9 cellular contexts compared by ENCODE assay signal in the genomic region with DNA sequence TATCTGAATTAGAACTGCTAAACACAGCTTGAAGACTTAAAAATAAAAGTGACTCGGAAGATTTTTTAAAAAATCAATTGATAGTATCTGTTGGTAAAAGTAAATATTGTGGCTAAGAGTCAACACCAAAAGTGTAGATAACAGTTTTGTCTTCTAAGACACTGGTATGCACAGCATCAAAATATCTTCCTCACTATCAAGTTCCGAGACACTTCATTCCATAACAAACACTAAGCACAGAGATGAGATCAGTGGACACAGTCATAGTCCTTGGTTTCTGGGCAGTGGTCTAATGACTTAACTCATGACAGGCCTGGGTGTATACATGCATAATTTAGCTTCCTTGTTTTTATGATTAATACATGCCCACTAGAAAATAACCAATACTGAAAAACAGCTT.
DNase-seq lines count a peak whose midpoint lies in the region; ATAC-seq and TF ChIP-seq lines count a peak whose summit lies in the region.
"Had no signal": no experiment of that assay in that cellular context is flagged by ENCODE, and none has a peak within 500 bp of the region (broad histone marks: within the 10 kb centered on the region; RNA-seq: fewer than 3 reads in every experiment).

No MANE protein-coding gene starts in this region.

- peaks cover 14% of the 10 kb centered on the region for H3K4me1 Mint-ChIP-seq in activated B cell treated with CpG ODN at 0.5 μM for 24 hours

- H3K4me1 ChIP-seq in HEK293 (ENCODE audit: control insufficient read depth, insufficient read depth, low read length) (no peaks in the 10 kb centered on the region), skeletal muscle satellite cell (ENCODE audit: control insufficient read depth, insufficient read depth, low read length) (peaks cover 13% of the 10 kb centered on the region)

- H3K4me3 ChIP-seq in HEK293 (ENCODE audit: low read depth, low read length) (no peak overlapping the region), foreskin fibroblast (ENCODE audit: low read depth in 1 of 2, low read length in 2 of 2) (peak overlapping the region; percentile 5 to 34), skeletal muscle satellite cell (ENCODE audit: low read length) (peak overlapping the region; percentile 58)

- no peaks in the 10 kb centered on the region for H3K9me3 Mint-ChIP-seq in activated B cell treated with CpG ODN at 0.5 μM for 24 hours

- H3K27me3 Mint-ChIP-seq in activated B cell treated with CpG ODN at 0.5 μM for 24 hours: no peaks in the 10 kb centered on the region

- intact Hi-C loops in activated B cell treated with CpG ODN at 0.5 μM for 24 hours (cut with micrococcal nuclease): no loop called here

- H3K27ac ChIP-seq in HEK293 (ENCODE audit: extremely low read depth, low read depth, low read length): no peak overlapping the region

- H3K4me2 ChIP-seq in skeletal muscle satellite cell (ENCODE audit: low read length): peak overlapping the region; percentile 69

- no peaks in the 10 kb centered on the region for H3K36me3 Mint-ChIP-seq in activated B cell treated with CpG ODN at 0.5 μM for 24 hours (ENCODE audit: low read depth)

- TF ChIP-seq CTCF in HEK293 (tag by site-specific recombination; IDR thresholded peaks at IDR 0.05) (no peak), activated B cell treated with CpG ODN at 0.5 μM for 24 hours (IDR thresholded peaks at IDR 0.05) (no peak), foreskin fibroblast (IDR thresholded peaks at IDR 0.05; ENCODE audit: low read depth, low read length) (no peak)

- H3K27me3 ChIP-seq in skeletal muscle satellite cell (ENCODE audit: control insufficient read depth, insufficient read depth, low read length): no peaks in the 10 kb centered on the region

- CTCF ChIA-PET in HEK293 (lab: Yijun Ruan, JAX) (interaction anchor here (0.9 to 1.0 kb wide), 2 partner anchors 17 to 63 kb away, joined by 3 to 5 read pairs; partner anchors contain the start of gene PXYLP1), activated B cell treated with CpG ODN at 0.5 μM for 24 hours (lab: Charles Lee) (interaction anchor here (0.6 to 1.0 kb wide), 2 partner anchors 9 to 64 kb away, joined by 3 to 4 read pairs; partner anchors contain the start of gene PXYLP1)

- peak overlapping the region; percentile 71 for H3K4me3 Mint-ChIP-seq in activated B cell treated with CpG ODN at 0.5 μM for 24 hours

- H3K36me3 ChIP-seq in HEK293 (ENCODE audit: control insufficient read depth in 2 of 2, insufficient read depth in 1 of 2, low read length in 2 of 2) (peaks cover 0 to 24% of the 10 kb centered on the region in 2 experiments; a peak in 1 of 3 replicates), skeletal muscle satellite cell (ENCODE audit: insufficient read depth, low read length) (no peaks in the 10 kb centered on the region)

- POLR2A ChIA-PET in HEK293 (lab: Yijun Ruan, JAX): interaction anchor here (0.6 kb wide), 1 partner anchor 1990 kb away, joined by 4 read pairs; no protein-coding TSS in a partner anchor
- POLR2A ChIA-PET in activated B cell treated with CpG ODN at 0.5 μM for 24 hours (lab: Charles Lee): interaction anchor here (1.9 kb wide), 1 partner anchor 17 kb away, joined by 10 read pairs; no protein-coding TSS in a partner anchor

- no peak overlapping the region for H3K27ac Mint-ChIP-seq in activated B cell treated with CpG ODN at 0.5 μM for 24 hours

- H3K9me3 ChIP-seq in HEK293 (ENCODE audit: control insufficient read depth, insufficient read depth, low read depth, low read length) (no peaks in the 10 kb centered on the region), skeletal muscle satellite cell (replicated peaks; ENCODE audit: low read length) (no peaks in the 10 kb centered on the region)

- peak overlapping the region; percentile 55 for H3K9ac ChIP-seq in skeletal muscle satellite cell (ENCODE audit: low read depth, low read length)

- DNase-seq in activated B cell treated with CpG ODN at 0.5 μM for 24 hours (no peak), foreskin fibroblast (peak; percentile 59 to 77), C1 segment of cervical spinal cord (lab: John Stamatoyannopoulos, UW) (no peak), 8988T (no peak)
- no peak for DNase-seq in stimulated activated CD4-positive, alpha-beta T cell treated with anti-CD3 and anti-CD28 coated beads, Interleukin-2, amount 100 ng/mL, for 24 hours
- DNase-seq: effector CD8-positive, alpha-beta T cell had no signal

- ATAC-seq in activated B cell treated with CpG ODN at 0.5 μM for 24 hours (ENCODE audit: low read depth) (no peak), HG03520 (IDR thresholded peaks at IDR 0.05; ENCODE audit: unreplicated experiment) (no peak)

TF ChIP-seq in HEK293, 187 proteins besides CTCF, POLR2A, EP300 and RAD21:
- TF ChIP-seq ZNF23 (tag by site-specific recombination; IDR thresholded peaks at IDR 0.05; ENCODE audit: borderline replicate concordance): no peak
- 0 out of 2 replicates have a peak, but pooled peaks have one; percentile 16 for TF ChIP-seq ZNF600 (tag by site-specific recombination; IDR thresholded peaks at IDR 0.05)
- no peak for TF ChIP-seq ZNF548 (tag by site-specific recombination; IDR thresholded peaks at IDR 0.05)
- no peak for TF ChIP-seq ZNF280C (tag by site-specific recombination; IDR thresholded peaks at IDR 0.05)
- no peak for TF ChIP-seq ZSCAN4 (tag by site-specific recombination; IDR thresholded peaks at IDR 0.05)
- no peak for TF ChIP-seq ZNF324 (tag by site-specific recombination; IDR thresholded peaks at IDR 0.05)
- no peak for TF ChIP-seq ZNF341 (tag by site-specific recombination; IDR thresholded peaks at IDR 0.05; ENCODE audit: low read depth)
- no peak for TF ChIP-seq TCF7L2 (IDR thresholded peaks at IDR 0.05; ENCODE audit: borderline replicate concordance, low read depth, low read length)

Comparison
In these comparisons a context has a peak if more than half of its experiments do, and no peak if none do; other contexts are left out.
1. DNase-seq: peak in foreskin fibroblast (2 of 2); none in activated B cell treated with CpG ODN at 0.5 μM for 24 hours (single experiment), stimulated activated CD4-positive, alpha-beta T cell treated with anti-CD3 and anti-CD28 coated beads, Interleukin-2, amount 100 ng/mL, for 24 hours (0 of 2), C1 segment of cervical spinal cord (0 of 14) and 8988T (single experiment).